12 cellular contexts compared by ENCODE assay signal in genomic region chr6:155183095-155183494, GRCh38.
A peak's percentile ranks its signal among the peaks of the same experiment; 100 is the strongest.
DNase-seq lines count a peak whose midpoint lies in the region; ATAC-seq and TF ChIP-seq lines count a peak whose summit lies in the region.
"Had no signal": no experiment of that assay in that cellular context is flagged by ENCODE, and none has a peak within 500 bp of the region (broad histone marks: within the 10 kb centered on the region; RNA-seq: fewer than 3 reads in every experiment).

No MANE protein-coding gene starts in this region.

- TF ChIP-seq CTCF in DOHH2 (IDR thresholded peaks at IDR 0.05; ENCODE audit: low read depth, low read length, poor library complexity, severe bottlenecking) (no peak), activated B cell treated with CpG ODN at 0.5 μM for 24 hours (IDR thresholded peaks at IDR 0.05) (no peak)
- no peak for TF ChIP-seq CTCF in CD4-positive, alpha-beta T cell (IDR thresholded peaks at IDR 0.05)

- H3K27ac ChIP-seq in DOHH2 (ENCODE audit: low read depth, low read length) = peak overlapping the region; percentile 61
- no peak overlapping the region for H3K27ac ChIP-seq in CD4-positive, alpha-beta T cell (ENCODE audit: low read depth, low read length)
- H3K27ac ChIP-seq: body of pancreas had no signal

- H3K9me3 Mint-ChIP-seq in activated B cell treated with CpG ODN at 0.5 μM for 24 hours = no peaks in the 10 kb centered on the region
- no peaks in the 10 kb centered on the region for H3K9me3 Mint-ChIP-seq in CD4-positive, alpha-beta T cell

- no peak for DNase-seq in activated B cell treated with CpG ODN at 0.5 μM for 24 hours
- DNase-seq in effector CD8-positive, alpha-beta T cell (lab: John Stamatoyannopoulos, UW) = no peak
- no peak for DNase-seq in stimulated activated CD4-positive, alpha-beta T cell treated with anti-CD3 and anti-CD28 coated beads, Interleukin-15, amount 100 ng/mL, for 24 hours
- DNase-seq in CD4-positive, alpha-beta T cell = no peak
- DNase-seq: activated CD8-positive, alpha-beta T cell treated with anti-CD3 and anti-CD28 coated beads, Interleukin-2, amount 10 ng/mL, durations not matched to agents 7 days and 5 days; body of pancreas; mesendoderm; NCI-H1436 treated with DMSO at 0.1 percent for 48 hours had no signal

- POLR2A ChIA-PET in activated B cell treated with CpG ODN at 0.5 μM for 24 hours (lab: Charles Lee) = interaction anchor here (1.8 kb wide), 1 partner anchor 132 kb away, joined by 6 read pairs; no protein-coding TSS in a partner anchor
- POLR2A ChIA-PET in CD4-positive, alpha-beta T cell (lab: Charles Lee) = no interaction called here

- CTCF ChIA-PET in activated B cell treated with CpG ODN at 0.5 μM for 24 hours (lab: Charles Lee) = no interaction called here
- CTCF ChIA-PET in CD4-positive, alpha-beta T cell (lab: Charles Lee) = no interaction called here

- peak; percentile 42 for ATAC-seq in GM19324 (IDR thresholded peaks at IDR 0.05; ENCODE audit: low FRiP score, unreplicated experiment)
- ATAC-seq in HG03108 (IDR thresholded peaks at IDR 0.05; ENCODE audit: unreplicated experiment) = peak; percentile 35
- peak; percentile 25 for ATAC-seq in activated B cell treated with CpG ODN at 0.5 μM for 24 hours (ENCODE audit: low read depth)
- ATAC-seq in GM18870 (IDR thresholded peaks at IDR 0.05; ENCODE audit: unreplicated experiment) = no peak
- ATAC-seq in CD4-positive, alpha-beta T cell (ENCODE audit: poor library complexity) = no peak
- ATAC-seq: activated CD8-positive, alpha-beta T cell treated with anti-CD3 and anti-CD28 coated beads, Interleukin-2, amount 10 ng/mL, durations not matched to agents 7 days and 5 days; body of pancreas had no signal

- H3K9me3 ChIP-seq in DOHH2 (ENCODE audit: control insufficient read depth, insufficient read depth, low read length) = no peaks in the 10 kb centered on the region
- H3K9me3 ChIP-seq in CD4-positive, alpha-beta T cell (ENCODE audit: control insufficient read depth, low read length) = no peaks in the 10 kb centered on the region
- H3K9me3 ChIP-seq: body of pancreas had no signal

- H3K4me1 ChIP-seq in DOHH2 (ENCODE audit: control insufficient read depth, low read length) = peaks cover 51% of the 10 kb centered on the region

- H3K27me3 Mint-ChIP-seq in activated B cell treated with CpG ODN at 0.5 μM for 24 hours = no peaks in the 10 kb centered on the region
- H3K27me3 Mint-ChIP-seq in CD4-positive, alpha-beta T cell = no peaks in the 10 kb centered on the region

- H3K4me3 Mint-ChIP-seq in activated B cell treated with CpG ODN at 0.5 μM for 24 hours = peak overlapping the region; percentile 68
- H3K4me3 Mint-ChIP-seq in CD4-positive, alpha-beta T cell = no peak overlapping the region
- H3K4me3 Mint-ChIP-seq: activated CD8-positive, alpha-beta T cell treated with anti-CD3 and anti-CD28 coated beads, Interleukin-2, amount 10 ng/mL, durations not matched to agents 7 days and 5 days had no signal

- peaks cover 57% of the 10 kb centered on the region for H3K4me1 Mint-ChIP-seq in activated B cell treated with CpG ODN at 0.5 μM for 24 hours
- peaks cover 1% of the 10 kb centered on the region for H3K4me1 Mint-ChIP-seq in CD4-positive, alpha-beta T cell (ENCODE audit: low read depth)

- no peaks in the 10 kb centered on the region for H4K20me1 ChIP-seq in DOHH2 (ENCODE audit: control insufficient read depth, insufficient read depth, low read depth, low read length)

- H3K9me2 ChIP-seq in DOHH2 (replicated peaks; ENCODE audit: control insufficient read depth, low read length) = no peaks in the 10 kb centered on the region

- 0 out of 2 replicates have a peak, but pooled peaks cover 3% of the 10 kb centered on the region for H3K79me2 ChIP-seq in DOHH2 (ENCODE audit: control insufficient read depth, low read length)

- no peaks in the 10 kb centered on the region for H3K36me3 Mint-ChIP-seq in activated B cell treated with CpG ODN at 0.5 μM for 24 hours (ENCODE audit: low read depth)
- H3K36me3 Mint-ChIP-seq in CD4-positive, alpha-beta T cell (ENCODE audit: low read depth) = no peaks in the 10 kb centered on the region

- intact Hi-C loops in activated B cell treated with CpG ODN at 0.5 μM for 24 hours (cut with micrococcal nuclease) = no loop called here
- intact Hi-C loops in CD4-positive, alpha-beta T cell (cut with DNase I, micrococcal nuclease) = loop anchor here in 1 of 2 experiments (10.0 kb wide), 1 partner anchor 342 kb away; no protein-coding TSS in a partner anchor

- H3K27me3 ChIP-seq in DOHH2 (ENCODE audit: control insufficient read depth, low read length) = no peaks in the 10 kb centered on the region
- no peaks in the 10 kb centered on the region for H3K27me3 ChIP-seq in CD4-positive, alpha-beta T cell (ENCODE audit: control insufficient read depth, insufficient read depth, low read length)
- H3K27me3 ChIP-seq: body of pancreas had no signal

- H3K4me3 ChIP-seq in DOHH2 (ENCODE audit: low read length) = peak overlapping the region; percentile 69
- H3K4me3 ChIP-seq: body of pancreas had no signal

- H3K36me3 ChIP-seq in DOHH2 (ENCODE audit: control insufficient read depth, low read length) = no peaks in the 10 kb centered on the region

- peak overlapping the region; percentile 88 for H3K27ac Mint-ChIP-seq in activated B cell treated with CpG ODN at 0.5 μM for 24 hours
- no peak overlapping the region for H3K27ac Mint-ChIP-seq in CD4-positive, alpha-beta T cell
- H3K27ac Mint-ChIP-seq: activated CD8-positive, alpha-beta T cell treated with anti-CD3 and anti-CD28 coated beads, Interleukin-2, amount 10 ng/mL, durations not matched to agents 7 days and 5 days had no signal

- H3F3A ChIP-seq in DOHH2 (ENCODE audit: control insufficient read depth, insufficient read depth) = no peaks in the 10 kb centered on the region

- peak overlapping the region; percentile 71 for H3K4me2 ChIP-seq in DOHH2 (ENCODE audit: low read length)

Comparison
In these comparisons a context has a peak if more than half of its experiments do, and no peak if none do; other contexts are left out.
1. ATAC-seq: peak in GM19324 (single experiment), HG03108 (single experiment) and activated B cell treated with CpG ODN at 0.5 μM for 24 hours (single experiment); none in GM18870 (single experiment) and CD4-positive, alpha-beta T cell (single experiment).